Comparison of ENCODE assay signal across 8 cellular contexts in genomic region chr4:163331629-163332360, GRCh38.
A peak's percentile ranks its signal among the peaks of the same experiment; 100 is the strongest.
DNase-seq lines count a peak whose midpoint lies in the region; ATAC-seq and TF ChIP-seq lines count a peak whose summit lies in the region.

No MANE protein-coding gene starts in this region.

- peak; percentile 30 for DNase-seq in NCI-H1105 (lab: John Stamatoyannopoulos, UW)
- peak; percentile 30 for DNase-seq in epithelial cell of esophagus (ENCODE audit: low read depth)
- no peak for DNase-seq in NCI-H2081 (lab: John Stamatoyannopoulos, UW)
- no peak for DNase-seq in NCI-H2196 (lab: John Stamatoyannopoulos, UW; ENCODE audit: unreplicated experiment)
- DNase-seq in NOMO-1 treated with DMSO at 0.1 percent for 48 hours (lab: John Stamatoyannopoulos, UW; ENCODE audit: unreplicated experiment) = no peak

- peaks cover 3 to 13% of the 10 kb centered on the region in 2 donors for H3K27me3 ChIP-seq in muscle layer of colon (ENCODE audit: control insufficient read depth in 1 of 2, insufficient read depth in 2 of 2, low read length in 2 of 2)

- no peaks in the 10 kb centered on the region for H3K9me3 ChIP-seq in ES-I3 (ENCODE audit: control insufficient read depth, insufficient read depth, low read length)
- H3K9me3 ChIP-seq in muscle layer of colon (ENCODE audit: low read length) = no peaks in the 10 kb centered on the region

- H3K36me3 ChIP-seq in ES-I3 (ENCODE audit: insufficient read depth, low read length) (no peaks in the 10 kb centered on the region), muscle layer of colon (ENCODE audit: insufficient read depth, low read length) (no peaks in the 10 kb centered on the region)

- H3K4me1 ChIP-seq in ES-I3 (ENCODE audit: insufficient read depth, low read length) (no peaks in the 10 kb centered on the region), muscle layer of colon (ENCODE audit: insufficient read depth, low read length) (peaks cover 3% of the 10 kb centered on the region)

- H3K27ac ChIP-seq in muscle layer of colon (ENCODE audit: low read depth, low read length) = no peak overlapping the region

- H3K4me3 ChIP-seq in epithelial cell of esophagus (ENCODE audit: low read length) (peak overlapping the region; percentile 63), muscle layer of colon (ENCODE audit: low read depth in 1 of 2, low read length in 2 of 2) (peak overlapping the region; percentile 24 to 94)

- TF ChIP-seq CTCF in epithelial cell of esophagus (IDR thresholded peaks at IDR 0.05; ENCODE audit: insufficient read depth, low read depth, low read length, missing control alignments) = no peak

- H3K9ac ChIP-seq in ES-I3 (ENCODE audit: low read depth, low read length) (peak overlapping the region; percentile 50; the same call in 1 of the 2 replicates), muscle layer of colon (ENCODE audit: low read length) (peak overlapping the region; percentile 14)

- no peak for ATAC-seq in HG03095 (IDR thresholded peaks at IDR 0.05; ENCODE audit: unreplicated experiment)

Comparison
In these comparisons a context has a peak if more than half of its experiments do, and no peak if none do; other contexts are left out.
1. DNase-seq: peak in NCI-H1105 (single experiment) and epithelial cell of esophagus (single experiment); none in NCI-H2081 (0 of 2), NCI-H2196 (single experiment) and NOMO-1 treated with DMSO at 0.1 percent for 48 hours (single experiment).